17 cellular contexts compared by ENCODE assay signal in the genomic region with DNA sequence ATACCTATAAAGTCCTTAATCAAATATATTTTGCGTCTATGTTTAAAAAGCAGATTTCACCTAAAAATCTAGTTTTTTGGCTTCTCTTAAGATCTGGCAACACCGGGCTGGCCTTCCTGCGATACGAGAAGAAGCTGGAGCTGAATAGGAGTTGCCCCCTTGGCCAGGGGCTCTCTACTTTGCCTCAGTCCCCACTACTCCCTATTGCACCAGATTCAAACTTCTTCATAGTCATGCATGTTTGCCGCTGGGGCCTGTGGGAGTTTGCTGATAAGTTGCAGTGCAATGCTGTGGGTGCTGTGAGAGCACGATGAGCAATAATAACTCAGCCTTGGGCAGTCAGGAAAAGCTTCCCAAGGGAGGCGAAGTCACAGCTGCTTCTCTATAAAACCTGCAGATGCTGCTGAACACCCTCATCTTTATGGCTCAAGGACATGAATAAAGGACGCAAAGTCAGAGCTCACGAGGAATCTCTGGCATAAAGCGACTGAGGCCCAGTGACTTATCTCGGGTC. TPM values are rescaled to one million over a fixed set of nuclear protein-coding genes. Genes with fewer than 3 reads are reported as not detected.
DNase-seq lines count a peak whose midpoint lies in the region; ATAC-seq and TF ChIP-seq lines count a peak whose summit lies in the region.
"Had no signal": no experiment of that assay in that cellular context is flagged by ENCODE, and none has a peak within 500 bp of the region (broad histone marks: within the 10 kb centered on the region; RNA-seq: fewer than 3 reads in every experiment).

No MANE protein-coding gene starts in this region.

- H3K4me3 ChIP-seq in PC-3 (ENCODE audit: low read length) (no peak overlapping the region), cardiac fibroblast (replicated peaks in 1 of 2; ENCODE audit: low read depth in 2 of 2, low read length in 2 of 2) (no peak overlapping the region), osteoblast (ENCODE audit: insufficient read depth, low read length) (no peak overlapping the region)
- H3K4me3 ChIP-seq: breast epithelium, HAP-1, left ventricle myocardium inferior had no signal

- H3K9me3 ChIP-seq in PC-3 (ENCODE audit: low read length) (no peaks in the 10 kb centered on the region), osteoblast (ENCODE audit: low read depth, low read length) (no peaks in the 10 kb centered on the region)
- H3K9me3 ChIP-seq: breast epithelium, Caco-2, HAP-1, left ventricle myocardium inferior, neutrophil had no signal

- CTCF ChIA-PET in PC-3 (lab: Charles Lee) (interaction anchor here (0.6 kb wide), 1 partner anchor 174 kb away, joined by 3 read pairs; no protein-coding TSS in a partner anchor), GM10248 (lab: Yijun Ruan, JAX) (interaction anchor here (0.9 to 5.6 kb wide), 4 partner anchors 159 to 433 kb away, joined by 3 to 35 read pairs (median 6); partner anchors contain the start of gene CACNG2)

- H3K4me1 ChIP-seq in PC-3 (ENCODE audit: insufficient read depth, low read length), result peaks cover 42% of the 10 kb centered on the region
- H3K4me1 ChIP-seq in osteoblast (ENCODE audit: insufficient read depth, low read length), result peaks cover 31% of the 10 kb centered on the region
- H3K4me1 ChIP-seq: breast epithelium, left ventricle myocardium inferior had no signal

- TF ChIP-seq CTCF in PC-3 (conservative IDR thresholded peaks at IDR 0.05; ENCODE audit: low read depth, low read length), result no peak
- TF ChIP-seq CTCF in cardiac fibroblast (IDR thresholded peaks at IDR 0.05; ENCODE audit: low read depth, low read length), result no peak
- TF ChIP-seq CTCF in osteoblast (IDR thresholded peaks at IDR 0.05; ENCODE audit: extremely low read depth, low read depth, low read length), result no peak
- TF ChIP-seq CTCF in GM10248 (IDR thresholded peaks at IDR 0.05; ENCODE audit: control extremely low read depth, extremely low read depth, low read depth, missing control alignments), result no peak

- no peak for ATAC-seq in PC-3
- ATAC-seq: activated CD4-positive, CD25-positive, alpha-beta regulatory T cell treated with anti-CD3 and anti-CD28 coated beads, Interleukin-2, amount 50 U/mL, for 24 hours; activated CD8-positive, alpha-beta memory T cell treated with anti-CD3 and anti-CD28 coated beads, Interleukin-2, amount 10 ng/mL, durations not matched to agents 7 days and 5 days; activated naive CD8-positive, alpha-beta T cell treated with anti-CD3 and anti-CD28 coated beads, Interleukin-2, amount 50 U/mL, for 24 hours; activated T-helper 17 cell treated with anti-CD3 and anti-CD28 coated beads, Interleukin-2, amount 50 U/mL, for 72 hours had no signal

- H3K36me3 ChIP-seq in PC-3 (ENCODE audit: low read depth, low read length) (no peaks in the 10 kb centered on the region), osteoblast (ENCODE audit: insufficient read depth, low read length) (no peaks in the 10 kb centered on the region)
- H3K36me3 ChIP-seq: breast epithelium, HAP-1, left ventricle myocardium inferior, neutrophil had no signal

- H3K27ac ChIP-seq in PC-3 (ENCODE audit: low read length), result no peak overlapping the region
- peak overlapping the region; percentile 64 for H3K27ac ChIP-seq in osteoblast (ENCODE audit: low read depth, low read length)
- H3K27ac ChIP-seq: breast epithelium, left ventricle myocardium inferior, neutrophil had no signal

- H3K79me2 ChIP-seq in PC-3 (ENCODE audit: low read length), result no peaks in the 10 kb centered on the region
- H3K79me2 ChIP-seq in osteoblast (ENCODE audit: insufficient read depth, low read length), result no peaks in the 10 kb centered on the region

- no TSS peak for BruUV-seq in PC-3 (replicated peaks; lab: Mats Ljungman, UMichigan)

- intact Hi-C loops in PC-3 (cut with micrococcal nuclease), result loop anchor here (10.0 kb wide), 1 partner anchor 121 kb away; no protein-coding TSS in a partner anchor

- H3K27me3 ChIP-seq in PC-3 (ENCODE audit: low read length) (no peaks in the 10 kb centered on the region), osteoblast (ENCODE audit: insufficient read depth, low read length) (no peaks in the 10 kb centered on the region)

- H4K20me1 ChIP-seq in PC-3 (ENCODE audit: low read length) (no peaks in the 10 kb centered on the region), osteoblast (ENCODE audit: insufficient read depth, low read length) (no peaks in the 10 kb centered on the region)

- no peak overlapping the region for H3K9ac ChIP-seq in PC-3 (ENCODE audit: low read length)

- POLR2A ChIA-PET in PC-3 (lab: Charles Lee; ENCODE audit: unreplicated experiment), result no interaction called here
- POLR2A ChIA-PET in GM10248 (lab: Yijun Ruan, JAX), result no interaction called here

- peak; percentile 92 for DNase-seq in ELR (ENCODE audit: low read depth)
- peak; percentile 22 for DNase-seq in PC-3
- DNase-seq in cardiac fibroblast (ENCODE audit: low read depth in 2 of 2), result peak; percentile 30 to 96
- peak; percentile 89 for DNase-seq in osteoblast (ENCODE audit: insufficient read length, low spot score, missing footprints)
- no peak for DNase-seq in ureter (ENCODE audit: low spot score)
- DNase-seq in GM10248 (ENCODE audit: extremely low spot score), result no peak
- no peak for DNase-seq in inferior parietal cortex (ENCODE audit: extremely low spot score)
- DNase-seq: activated CD8-positive, alpha-beta memory T cell treated with anti-CD3 and anti-CD28 coated beads, Interleukin-2, amount 10 ng/mL, durations not matched to agents 7 days and 5 days; activated naive CD8-positive, alpha-beta T cell treated with anti-CD3 and anti-CD28 coated beads, Interleukin-2, amount 50 U/mL, for 24 hours; Caco-2; left ventricle myocardium inferior; NCI-H187 had no signal

- H3F3A ChIP-seq in PC-3 (ENCODE audit: low read length, unreplicated experiment), result no peaks in the 10 kb centered on the region

- H3K9me2 ChIP-seq in PC-3 (replicated peaks; ENCODE audit: low read length), result no peaks in the 10 kb centered on the region

- H2AFZ ChIP-seq in PC-3 (ENCODE audit: low read length), result no peak overlapping the region
- no peak overlapping the region for H2AFZ ChIP-seq in osteoblast (ENCODE audit: low read length)

- no peak overlapping the region for H3K4me2 ChIP-seq in PC-3 (ENCODE audit: low read length)
- H3K4me2 ChIP-seq in osteoblast (ENCODE audit: insufficient read depth, low read length), result peak overlapping the region; percentile 23

RNA-seq across cellular contexts. Expression of gene EIF3D, which starts 15.2 kb away (rescaled TPM):
- total RNA-seq in PC-3 (2014; rRNA removed) (210 and 247 TPM in 2 replicates), osteoblast (393 and 412 TPM in 2 replicates), ureter (169 TPM)

RNA-seq across cellular contexts. Expression of gene FOXRED2, which starts 37.3 kb away (rescaled TPM):
- total RNA-seq in PC-3 (2014; rRNA removed), result 5.5 and 6.5 TPM in 2 replicates
- 15.9 and 16.3 TPM in 2 replicates for total RNA-seq in osteoblast
- total RNA-seq in ureter, result 15.3 TPM

Comparison
In these comparisons a context has a peak if more than half of its experiments do, and no peak if none do; other contexts are left out.
1. DNase-seq: peak in ELR (single experiment), PC-3 (single experiment), cardiac fibroblast (2 of 2) and osteoblast (single experiment); none in ureter (single experiment), GM10248 (single experiment) and inferior parietal cortex (single experiment).